In the genomic region with DNA sequence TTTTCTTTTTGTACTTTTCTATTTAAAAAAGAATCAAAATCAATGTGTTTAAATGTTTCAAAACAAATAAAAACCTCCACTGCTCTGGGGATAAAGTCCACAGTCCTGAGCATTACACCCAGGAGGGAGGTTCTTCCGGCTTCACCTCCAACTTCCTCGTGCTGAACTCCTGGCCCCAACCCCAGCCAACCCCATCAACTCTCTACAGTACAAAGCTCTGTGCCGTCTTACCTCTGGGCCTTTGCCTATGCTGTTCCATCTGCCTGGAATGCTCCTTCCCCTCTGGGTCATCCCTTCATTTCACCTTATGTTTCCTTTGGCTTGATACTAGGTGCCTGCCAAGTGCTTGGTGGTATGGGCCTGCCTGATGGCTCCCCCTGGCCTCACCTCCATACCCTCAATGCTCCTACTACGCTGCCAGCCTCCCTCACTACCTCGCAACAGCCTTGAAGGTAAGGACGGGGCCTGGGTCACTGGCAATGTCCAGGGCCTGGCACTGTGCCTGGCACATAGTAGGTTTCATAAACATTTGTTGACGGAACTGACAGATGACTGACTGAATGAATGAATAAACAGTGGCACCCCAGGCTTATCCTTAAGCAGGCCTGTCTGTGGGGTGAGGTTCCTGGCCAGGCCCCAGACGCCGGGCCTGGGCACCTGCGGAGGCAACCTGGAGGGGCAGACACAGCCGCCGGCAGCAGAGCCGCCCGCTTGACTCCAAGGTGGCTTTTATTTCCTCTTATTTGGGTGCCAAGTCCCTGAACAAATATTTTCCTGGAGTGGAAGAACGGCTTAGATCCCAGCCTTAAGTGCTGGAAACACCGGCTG, we compare ENCODE assay signal across 1 cellular context.
TF ChIP-seq lines count a peak whose summit lies in the region.

No MANE protein-coding gene starts in this region.

TF ChIP-seq in HepG2, 621 proteins besides CTCF, POLR2A, EP300 and RAD21 (continued from another document and continues in another):
- TF ChIP-seq, protein P1, sequence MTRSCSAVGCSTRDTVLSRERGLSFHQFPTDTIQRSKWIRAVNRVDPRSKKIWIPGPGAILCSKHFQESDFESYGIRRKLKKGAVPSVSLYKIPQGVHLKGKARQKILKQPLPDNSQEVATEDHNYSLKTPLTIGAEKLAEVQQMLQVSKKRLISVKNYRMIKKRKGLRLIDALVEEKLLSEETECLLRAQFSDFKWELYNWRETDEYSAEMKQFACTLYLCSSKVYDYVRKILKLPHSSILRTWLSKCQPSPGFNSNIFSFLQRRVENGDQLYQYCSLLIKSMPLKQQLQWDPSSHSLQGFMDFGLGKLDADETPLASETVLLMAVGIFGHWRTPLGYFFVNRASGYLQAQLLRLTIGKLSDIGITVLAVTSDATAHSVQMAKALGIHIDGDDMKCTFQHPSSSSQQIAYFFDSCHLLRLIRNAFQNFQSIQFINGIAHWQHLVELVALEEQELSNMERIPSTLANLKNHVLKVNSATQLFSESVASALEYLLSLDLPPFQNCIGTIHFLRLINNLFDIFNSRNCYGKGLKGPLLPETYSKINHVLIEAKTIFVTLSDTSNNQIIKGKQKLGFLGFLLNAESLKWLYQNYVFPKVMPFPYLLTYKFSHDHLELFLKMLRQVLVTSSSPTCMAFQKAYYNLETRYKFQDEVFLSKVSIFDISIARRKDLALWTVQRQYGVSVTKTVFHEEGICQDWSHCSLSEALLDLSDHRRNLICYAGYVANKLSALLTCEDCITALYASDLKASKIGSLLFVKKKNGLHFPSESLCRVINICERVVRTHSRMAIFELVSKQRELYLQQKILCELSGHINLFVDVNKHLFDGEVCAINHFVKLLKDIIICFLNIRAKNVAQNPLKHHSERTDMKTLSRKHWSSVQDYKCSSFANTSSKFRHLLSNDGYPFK (CRISPR knock-in tag; IDR thresholded peaks at IDR 0.05; ENCODE audit: borderline replicate concordance): peak; percentile 64; the same call in 1 of the 2 replicates
- TF ChIP-seq FLYWCH1 (CRISPR knock-in tag; IDR thresholded peaks at IDR 0.05) (no peak), RXRA (CRISPR knock-in tag; IDR thresholded peaks at IDR 0.05) (peak; percentile 96), BCL6 (CRISPR knock-in tag; IDR thresholded peaks at IDR 0.05) (peak; percentile 73), ZNF737 (CRISPR knock-in tag; IDR thresholded peaks at IDR 0.05; ENCODE audit: borderline replicate concordance) (no peak), ATF7 (IDR thresholded peaks at IDR 0.05) (no peak), ATF7 (CRISPR knock-in tag; IDR thresholded peaks at IDR 0.05) (peak; percentile 72; the same call in 1 of the 2 replicates), REXO4 (CRISPR knock-in tag; IDR thresholded peaks at IDR 0.05; ENCODE audit: borderline replicate concordance) (no peak), KDM2A (CRISPR knock-in tag; IDR thresholded peaks at IDR 0.05; ENCODE audit: borderline replicate concordance, low read depth) (peak; percentile 64; the same call in 1 of the 2 replicates), ZMYM4 (CRISPR knock-in tag; IDR thresholded peaks at IDR 0.05) (peak; percentile 81), SMAD3 (CRISPR knock-in tag; IDR thresholded peaks at IDR 0.05) (0 out of 2 replicates have a peak, but pooled peaks have one; percentile 50), ZNF468 (CRISPR knock-in tag; IDR thresholded peaks at IDR 0.05) (no peak), ZNF317 (CRISPR knock-in tag; IDR thresholded peaks at IDR 0.05) (peak; percentile 22; the same call in 1 of the 2 replicates), ZEB1 (IDR thresholded peaks at IDR 0.05; ENCODE audit: insufficient replicate concordance, low read depth) (peak; percentile 86), MED8 (CRISPR knock-in tag; IDR thresholded peaks at IDR 0.05; ENCODE audit: insufficient replicate concordance) (no peak), TP53 (CRISPR knock-in tag; conservative IDR thresholded peaks at IDR 0.05) (no peak), ZNF335 (CRISPR knock-in tag; IDR thresholded peaks at IDR 0.05) (no peak), SIN3B (IDR thresholded peaks at IDR 0.05; ENCODE audit: low read length) (no peak), ZNF572 (CRISPR knock-in tag; IDR thresholded peaks at IDR 0.05) (peak; percentile 97; the same call in 1 of the 2 replicates), SOX13 (IDR thresholded peaks at IDR 0.05) (peak; percentile 54; the same call in 1 of the 2 replicates), SOX13 (CRISPR knock-in tag; conservative IDR thresholded peaks at IDR 0.05 in 1 of 2, IDR thresholded peaks at IDR 0.05 in 1 of 2) (peak in 1 of 2 experiments; percentile 47; a peak in 2 of 4 replicates)
- TF ChIP-seq, protein P2, sequence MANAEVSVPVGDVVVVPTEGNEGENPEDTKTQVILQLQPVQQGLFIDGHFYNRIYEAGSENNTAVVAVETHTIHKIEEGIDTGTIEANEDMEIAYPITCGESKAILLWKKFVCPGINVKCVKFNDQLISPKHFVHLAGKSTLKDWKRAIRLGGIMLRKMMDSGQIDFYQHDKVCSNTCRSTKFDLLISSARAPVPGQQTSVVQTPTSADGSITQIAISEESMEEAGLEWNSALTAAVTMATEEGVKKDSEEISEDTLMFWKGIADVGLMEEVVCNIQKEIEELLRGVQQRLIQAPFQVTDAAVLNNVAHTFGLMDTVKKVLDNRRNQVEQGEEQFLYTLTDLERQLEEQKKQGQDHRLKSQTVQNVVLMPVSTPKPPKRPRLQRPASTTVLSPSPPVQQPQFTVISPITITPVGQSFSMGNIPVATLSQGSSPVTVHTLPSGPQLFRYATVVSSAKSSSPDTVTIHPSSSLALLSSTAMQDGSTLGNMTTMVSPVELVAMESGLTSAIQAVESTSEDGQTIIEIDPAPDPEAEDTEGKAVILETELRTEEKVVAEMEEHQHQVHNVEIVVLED (CRISPR knock-in tag; IDR thresholded peaks at IDR 0.05; ENCODE audit: borderline replicate concordance): no peak
- TF ChIP-seq, protein P3, sequence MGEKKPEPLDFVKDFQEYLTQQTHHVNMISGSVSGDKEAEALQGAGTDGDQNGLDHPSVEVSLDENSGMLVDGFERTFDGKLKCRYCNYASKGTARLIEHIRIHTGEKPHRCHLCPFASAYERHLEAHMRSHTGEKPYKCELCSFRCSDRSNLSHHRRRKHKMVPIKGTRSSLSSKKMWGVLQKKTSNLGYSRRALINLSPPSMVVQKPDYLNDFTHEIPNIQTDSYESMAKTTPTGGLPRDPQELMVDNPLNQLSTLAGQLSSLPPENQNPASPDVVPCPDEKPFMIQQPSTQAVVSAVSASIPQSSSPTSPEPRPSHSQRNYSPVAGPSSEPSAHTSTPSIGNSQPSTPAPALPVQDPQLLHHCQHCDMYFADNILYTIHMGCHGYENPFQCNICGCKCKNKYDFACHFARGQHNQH (CRISPR knock-in tag; IDR thresholded peaks at IDR 0.05): peak; percentile 85
- TF ChIP-seq, protein P4, sequence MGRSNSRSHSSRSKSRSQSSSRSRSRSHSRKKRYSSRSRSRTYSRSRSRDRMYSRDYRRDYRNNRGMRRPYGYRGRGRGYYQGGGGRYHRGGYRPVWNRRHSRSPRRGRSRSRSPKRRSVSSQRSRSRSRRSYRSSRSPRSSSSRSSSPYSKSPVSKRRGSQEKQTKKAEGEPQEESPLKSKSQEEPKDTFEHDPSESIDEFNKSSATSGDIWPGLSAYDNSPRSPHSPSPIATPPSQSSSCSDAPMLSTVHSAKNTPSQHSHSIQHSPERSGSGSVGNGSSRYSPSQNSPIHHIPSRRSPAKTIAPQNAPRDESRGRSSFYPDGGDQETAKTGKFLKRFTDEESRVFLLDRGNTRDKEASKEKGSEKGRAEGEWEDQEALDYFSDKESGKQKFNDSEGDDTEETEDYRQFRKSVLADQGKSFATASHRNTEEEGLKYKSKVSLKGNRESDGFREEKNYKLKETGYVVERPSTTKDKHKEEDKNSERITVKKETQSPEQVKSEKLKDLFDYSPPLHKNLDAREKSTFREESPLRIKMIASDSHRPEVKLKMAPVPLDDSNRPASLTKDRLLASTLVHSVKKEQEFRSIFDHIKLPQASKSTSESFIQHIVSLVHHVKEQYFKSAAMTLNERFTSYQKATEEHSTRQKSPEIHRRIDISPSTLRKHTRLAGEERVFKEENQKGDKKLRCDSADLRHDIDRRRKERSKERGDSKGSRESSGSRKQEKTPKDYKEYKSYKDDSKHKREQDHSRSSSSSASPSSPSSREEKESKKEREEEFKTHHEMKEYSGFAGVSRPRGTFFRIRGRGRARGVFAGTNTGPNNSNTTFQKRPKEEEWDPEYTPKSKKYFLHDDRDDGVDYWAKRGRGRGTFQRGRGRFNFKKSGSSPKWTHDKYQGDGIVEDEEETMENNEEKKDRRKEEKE (IDR thresholded peaks at IDR 0.05): no peak
- TF ChIP-seq, protein P5, sequence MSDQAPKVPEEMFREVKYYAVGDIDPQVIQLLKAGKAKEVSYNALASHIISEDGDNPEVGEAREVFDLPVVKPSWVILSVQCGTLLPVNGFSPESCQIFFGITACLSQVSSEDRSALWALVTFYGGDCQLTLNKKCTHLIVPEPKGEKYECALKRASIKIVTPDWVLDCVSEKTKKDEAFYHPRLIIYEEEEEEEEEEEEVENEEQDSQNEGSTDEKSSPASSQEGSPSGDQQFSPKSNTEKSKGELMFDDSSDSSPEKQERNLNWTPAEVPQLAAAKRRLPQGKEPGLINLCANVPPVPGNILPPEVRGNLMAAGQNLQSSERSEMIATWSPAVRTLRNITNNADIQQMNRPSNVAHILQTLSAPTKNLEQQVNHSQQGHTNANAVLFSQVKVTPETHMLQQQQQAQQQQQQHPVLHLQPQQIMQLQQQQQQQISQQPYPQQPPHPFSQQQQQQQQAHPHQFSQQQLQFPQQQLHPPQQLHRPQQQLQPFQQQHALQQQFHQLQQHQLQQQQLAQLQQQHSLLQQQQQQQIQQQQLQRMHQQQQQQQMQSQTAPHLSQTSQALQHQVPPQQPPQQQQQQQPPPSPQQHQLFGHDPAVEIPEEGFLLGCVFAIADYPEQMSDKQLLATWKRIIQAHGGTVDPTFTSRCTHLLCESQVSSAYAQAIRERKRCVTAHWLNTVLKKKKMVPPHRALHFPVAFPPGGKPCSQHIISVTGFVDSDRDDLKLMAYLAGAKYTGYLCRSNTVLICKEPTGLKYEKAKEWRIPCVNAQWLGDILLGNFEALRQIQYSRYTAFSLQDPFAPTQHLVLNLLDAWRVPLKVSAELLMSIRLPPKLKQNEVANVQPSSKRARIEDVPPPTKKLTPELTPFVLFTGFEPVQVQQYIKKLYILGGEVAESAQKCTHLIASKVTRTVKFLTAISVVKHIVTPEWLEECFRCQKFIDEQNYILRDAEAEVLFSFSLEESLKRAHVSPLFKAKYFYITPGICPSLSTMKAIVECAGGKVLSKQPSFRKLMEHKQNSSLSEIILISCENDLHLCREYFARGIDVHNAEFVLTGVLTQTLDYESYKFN (CRISPR knock-in tag; conservative IDR thresholded peaks at IDR 0.05): peak; percentile 96
- TF ChIP-seq, protein P6, sequence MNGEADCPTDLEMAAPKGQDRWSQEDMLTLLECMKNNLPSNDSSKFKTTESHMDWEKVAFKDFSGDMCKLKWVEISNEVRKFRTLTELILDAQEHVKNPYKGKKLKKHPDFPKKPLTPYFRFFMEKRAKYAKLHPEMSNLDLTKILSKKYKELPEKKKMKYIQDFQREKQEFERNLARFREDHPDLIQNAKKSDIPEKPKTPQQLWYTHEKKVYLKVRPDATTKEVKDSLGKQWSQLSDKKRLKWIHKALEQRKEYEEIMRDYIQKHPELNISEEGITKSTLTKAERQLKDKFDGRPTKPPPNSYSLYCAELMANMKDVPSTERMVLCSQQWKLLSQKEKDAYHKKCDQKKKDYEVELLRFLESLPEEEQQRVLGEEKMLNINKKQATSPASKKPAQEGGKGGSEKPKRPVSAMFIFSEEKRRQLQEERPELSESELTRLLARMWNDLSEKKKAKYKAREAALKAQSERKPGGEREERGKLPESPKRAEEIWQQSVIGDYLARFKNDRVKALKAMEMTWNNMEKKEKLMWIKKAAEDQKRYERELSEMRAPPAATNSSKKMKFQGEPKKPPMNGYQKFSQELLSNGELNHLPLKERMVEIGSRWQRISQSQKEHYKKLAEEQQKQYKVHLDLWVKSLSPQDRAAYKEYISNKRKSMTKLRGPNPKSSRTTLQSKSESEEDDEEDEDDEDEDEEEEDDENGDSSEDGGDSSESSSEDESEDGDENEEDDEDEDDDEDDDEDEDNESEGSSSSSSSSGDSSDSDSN (CRISPR knock-in tag; IDR thresholded peaks at IDR 0.05): peak; percentile 52; the same call in 1 of the 2 replicates
- TF ChIP-seq, protein P7, sequence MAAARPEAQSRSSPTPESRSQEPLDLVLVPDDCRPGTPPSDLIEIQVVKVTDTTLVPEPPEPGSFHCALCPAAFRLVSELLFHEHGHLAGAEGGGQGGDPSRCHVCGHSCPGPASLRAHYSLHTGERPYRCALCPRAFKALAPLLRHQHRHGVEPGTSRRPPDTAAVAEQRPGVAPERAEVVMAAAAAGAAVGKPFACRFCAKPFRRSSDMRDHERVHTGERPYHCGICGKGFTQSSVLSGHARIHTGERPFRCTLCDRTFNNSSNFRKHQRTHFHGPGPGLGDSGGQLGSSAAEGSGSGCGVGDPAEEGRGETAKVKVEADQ (CRISPR knock-in tag; IDR thresholded peaks at IDR 0.05; ENCODE audit: borderline replicate concordance): peak; percentile 90
- TF ChIP-seq, protein P8, sequence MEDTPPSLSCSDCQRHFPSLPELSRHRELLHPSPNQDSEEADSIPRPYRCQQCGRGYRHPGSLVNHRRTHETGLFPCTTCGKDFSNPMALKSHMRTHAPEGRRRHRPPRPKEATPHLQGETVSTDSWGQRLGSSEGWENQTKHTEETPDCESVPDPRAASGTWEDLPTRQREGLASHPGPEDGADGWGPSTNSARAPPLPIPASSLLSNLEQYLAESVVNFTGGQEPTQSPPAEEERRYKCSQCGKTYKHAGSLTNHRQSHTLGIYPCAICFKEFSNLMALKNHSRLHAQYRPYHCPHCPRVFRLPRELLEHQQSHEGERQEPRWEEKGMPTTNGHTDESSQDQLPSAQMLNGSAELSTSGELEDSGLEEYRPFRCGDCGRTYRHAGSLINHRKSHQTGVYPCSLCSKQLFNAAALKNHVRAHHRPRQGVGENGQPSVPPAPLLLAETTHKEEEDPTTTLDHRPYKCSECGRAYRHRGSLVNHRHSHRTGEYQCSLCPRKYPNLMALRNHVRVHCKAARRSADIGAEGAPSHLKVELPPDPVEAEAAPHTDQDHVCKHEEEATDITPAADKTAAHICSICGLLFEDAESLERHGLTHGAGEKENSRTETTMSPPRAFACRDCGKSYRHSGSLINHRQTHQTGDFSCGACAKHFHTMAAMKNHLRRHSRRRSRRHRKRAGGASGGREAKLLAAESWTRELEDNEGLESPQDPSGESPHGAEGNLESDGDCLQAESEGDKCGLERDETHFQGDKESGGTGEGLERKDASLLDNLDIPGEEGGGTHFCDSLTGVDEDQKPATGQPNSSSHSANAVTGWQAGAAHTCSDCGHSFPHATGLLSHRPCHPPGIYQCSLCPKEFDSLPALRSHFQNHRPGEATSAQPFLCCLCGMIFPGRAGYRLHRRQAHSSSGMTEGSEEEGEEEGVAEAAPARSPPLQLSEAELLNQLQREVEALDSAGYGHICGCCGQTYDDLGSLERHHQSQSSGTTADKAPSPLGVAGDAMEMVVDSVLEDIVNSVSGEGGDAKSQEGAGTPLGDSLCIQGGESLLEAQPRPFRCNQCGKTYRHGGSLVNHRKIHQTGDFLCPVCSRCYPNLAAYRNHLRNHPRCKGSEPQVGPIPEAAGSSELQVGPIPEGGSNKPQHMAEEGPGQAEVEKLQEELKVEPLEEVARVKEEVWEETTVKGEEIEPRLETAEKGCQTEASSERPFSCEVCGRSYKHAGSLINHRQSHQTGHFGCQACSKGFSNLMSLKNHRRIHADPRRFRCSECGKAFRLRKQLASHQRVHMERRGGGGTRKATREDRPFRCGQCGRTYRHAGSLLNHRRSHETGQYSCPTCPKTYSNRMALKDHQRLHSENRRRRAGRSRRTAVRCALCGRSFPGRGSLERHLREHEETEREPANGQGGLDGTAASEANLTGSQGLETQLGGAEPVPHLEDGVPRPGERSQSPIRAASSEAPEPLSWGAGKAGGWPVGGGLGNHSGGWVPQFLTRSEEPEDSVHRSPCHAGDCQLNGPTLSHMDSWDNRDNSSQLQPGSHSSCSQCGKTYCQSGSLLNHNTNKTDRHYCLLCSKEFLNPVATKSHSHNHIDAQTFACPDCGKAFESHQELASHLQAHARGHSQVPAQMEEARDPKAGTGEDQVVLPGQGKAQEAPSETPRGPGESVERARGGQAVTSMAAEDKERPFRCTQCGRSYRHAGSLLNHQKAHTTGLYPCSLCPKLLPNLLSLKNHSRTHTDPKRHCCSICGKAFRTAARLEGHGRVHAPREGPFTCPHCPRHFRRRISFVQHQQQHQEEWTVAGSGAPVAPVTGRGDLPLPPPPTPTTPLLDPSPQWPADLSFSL (CRISPR knock-in tag; IDR thresholded peaks at IDR 0.05): no peak
